In the genomic region with DNA sequence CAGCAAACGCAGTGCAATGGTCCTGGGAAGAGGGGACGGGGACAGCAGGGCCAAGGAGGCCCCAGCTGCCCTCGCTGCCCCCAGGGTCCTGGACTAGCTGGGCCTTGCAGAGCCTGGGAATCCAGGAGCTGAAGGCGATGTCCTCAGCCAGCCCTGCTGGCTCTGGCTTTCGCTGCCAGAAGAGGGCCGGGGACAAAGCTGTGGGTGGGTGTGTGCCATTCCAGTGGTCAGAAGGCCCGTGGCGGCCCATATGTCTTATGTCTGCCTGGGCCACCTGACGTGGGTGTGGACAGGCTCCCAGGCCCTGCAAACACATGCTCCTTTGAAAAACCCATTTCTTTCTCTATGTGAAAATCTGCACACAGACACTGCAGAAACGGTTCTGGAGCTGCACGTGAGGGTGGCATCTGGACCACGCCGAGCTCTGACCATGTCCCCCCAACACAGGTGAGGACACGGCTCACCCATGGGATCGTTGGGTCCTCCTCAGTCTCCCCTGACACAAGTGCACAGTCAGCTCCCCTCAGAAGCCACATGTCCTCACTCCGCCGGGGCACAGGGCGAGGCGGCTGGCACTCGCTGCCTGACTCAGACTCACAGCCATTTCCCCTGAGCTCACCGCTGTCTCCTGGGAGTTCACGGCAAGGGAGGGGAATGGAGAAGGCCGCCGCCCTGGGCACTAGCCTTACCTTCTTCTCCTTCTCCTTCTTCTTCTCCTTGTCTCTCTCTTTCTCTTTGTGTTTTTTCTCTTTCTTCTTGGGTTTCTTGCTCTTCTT, we compare ENCODE assay signal across 2 cellular contexts.
TF ChIP-seq lines count a peak whose summit lies in the region.

No MANE protein-coding gene starts in this region.

TF ChIP-seq in HEK293, 187 proteins besides CTCF, POLR2A, EP300 and RAD21:
- TF ChIP-seq ZNF16 (tag by site-specific recombination; IDR thresholded peaks at IDR 0.05; ENCODE audit: low read depth): no peak
- TF ChIP-seq KLF1 (tag by site-specific recombination; IDR thresholded peaks at IDR 0.05): peak; percentile 67
- TF ChIP-seq KLF17 (tag by site-specific recombination; IDR thresholded peaks at IDR 0.05): peak; percentile 82
- TF ChIP-seq ZNF600 (tag by site-specific recombination; IDR thresholded peaks at IDR 0.05): peak; percentile 47; the same call in 1 of the 2 replicates

TF ChIP-seq in GM12878, 131 proteins besides CTCF, POLR2A, EP300 and RAD21:
- TF ChIP-seq KLF5 (IDR thresholded peaks at IDR 0.05; ENCODE audit: partially characterized antibody) (no peak), PML (IDR thresholded peaks at IDR 0.05; ENCODE audit: low read length) (no peak), ZNF384 (IDR thresholded peaks at IDR 0.05; ENCODE audit: borderline replicate concordance, low read depth, low read length) (no peak), DPF2 (IDR thresholded peaks at IDR 0.05) (no peak), CREB1 (IDR thresholded peaks at IDR 0.05; ENCODE audit: low read depth) (no peak), JUNB (IDR thresholded peaks at IDR 0.05) (no peak), TBL1XR1 (IDR thresholded peaks at IDR 0.05; ENCODE audit: low read depth, low read length) (no peak), SPI1 (IDR thresholded peaks at IDR 0.05; ENCODE audit: borderline replicate concordance, insufficient read depth, low read depth, low read length) (no peak), NR2F1 (conservative IDR thresholded peaks at IDR 0.05) (no peak), CEBPB (IDR thresholded peaks at IDR 0.05; ENCODE audit: borderline replicate concordance in 1 of 2, low read depth in 2 of 2, low read length in 2 of 2) (no peak), PAX5 (IDR thresholded peaks at IDR 0.05; ENCODE audit: borderline replicate concordance, low read depth, low read length) (no peak), ETV6 (conservative IDR thresholded peaks at IDR 0.05 in 1 of 2, IDR thresholded peaks at IDR 0.05 in 1 of 2; ENCODE audit: borderline replicate concordance in 1 of 2, low read depth in 1 of 2) (no peak), ZNF207 (IDR thresholded peaks at IDR 0.05; ENCODE audit: borderline replicate concordance) (no peak), CBX3 (IDR thresholded peaks at IDR 0.05; ENCODE audit: borderline replicate concordance, low read depth) (no peak), IRF3 (IDR thresholded peaks at IDR 0.05) (no peak), BACH1 (IDR thresholded peaks at IDR 0.05; ENCODE audit: borderline replicate concordance) (no peak), POLR2AphosphoS2 (IDR thresholded peaks at IDR 0.05; ENCODE audit: low read depth, low read length) (no peak), FOXK2 (IDR thresholded peaks at IDR 0.05) (no peak)
- TF ChIP-seq, protein P1, sequence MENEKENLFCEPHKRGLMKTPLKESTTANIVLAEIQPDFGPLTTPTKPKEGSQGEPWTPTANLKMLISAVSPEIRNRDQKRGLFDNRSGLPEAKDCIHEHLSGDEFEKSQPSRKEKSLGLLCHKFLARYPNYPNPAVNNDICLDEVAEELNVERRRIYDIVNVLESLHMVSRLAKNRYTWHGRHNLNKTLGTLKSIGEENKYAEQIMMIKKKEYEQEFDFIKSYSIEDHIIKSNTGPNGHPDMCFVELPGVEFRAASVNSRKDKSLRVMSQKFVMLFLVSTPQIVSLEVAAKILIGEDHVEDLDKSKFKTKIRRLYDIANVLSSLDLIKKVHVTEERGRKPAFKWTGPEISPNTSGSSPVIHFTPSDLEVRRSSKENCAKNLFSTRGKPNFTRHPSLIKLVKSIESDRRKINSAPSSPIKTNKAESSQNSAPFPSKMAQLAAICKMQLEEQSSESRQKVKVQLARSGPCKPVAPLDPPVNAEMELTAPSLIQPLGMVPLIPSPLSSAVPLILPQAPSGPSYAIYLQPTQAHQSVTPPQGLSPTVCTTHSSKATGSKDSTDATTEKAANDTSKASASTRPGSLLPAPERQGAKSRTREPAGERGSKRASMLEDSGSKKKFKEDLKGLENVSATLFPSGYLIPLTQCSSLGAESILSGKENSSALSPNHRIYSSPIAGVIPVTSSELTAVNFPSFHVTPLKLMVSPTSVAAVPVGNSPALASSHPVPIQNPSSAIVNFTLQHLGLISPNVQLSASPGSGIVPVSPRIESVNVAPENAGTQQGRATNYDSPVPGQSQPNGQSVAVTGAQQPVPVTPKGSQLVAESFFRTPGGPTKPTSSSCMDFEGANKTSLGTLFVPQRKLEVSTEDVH (IDR thresholded peaks at IDR 0.05; ENCODE audit: low read depth, partially characterized antibody): no peak
- TF ChIP-seq, protein P2, sequence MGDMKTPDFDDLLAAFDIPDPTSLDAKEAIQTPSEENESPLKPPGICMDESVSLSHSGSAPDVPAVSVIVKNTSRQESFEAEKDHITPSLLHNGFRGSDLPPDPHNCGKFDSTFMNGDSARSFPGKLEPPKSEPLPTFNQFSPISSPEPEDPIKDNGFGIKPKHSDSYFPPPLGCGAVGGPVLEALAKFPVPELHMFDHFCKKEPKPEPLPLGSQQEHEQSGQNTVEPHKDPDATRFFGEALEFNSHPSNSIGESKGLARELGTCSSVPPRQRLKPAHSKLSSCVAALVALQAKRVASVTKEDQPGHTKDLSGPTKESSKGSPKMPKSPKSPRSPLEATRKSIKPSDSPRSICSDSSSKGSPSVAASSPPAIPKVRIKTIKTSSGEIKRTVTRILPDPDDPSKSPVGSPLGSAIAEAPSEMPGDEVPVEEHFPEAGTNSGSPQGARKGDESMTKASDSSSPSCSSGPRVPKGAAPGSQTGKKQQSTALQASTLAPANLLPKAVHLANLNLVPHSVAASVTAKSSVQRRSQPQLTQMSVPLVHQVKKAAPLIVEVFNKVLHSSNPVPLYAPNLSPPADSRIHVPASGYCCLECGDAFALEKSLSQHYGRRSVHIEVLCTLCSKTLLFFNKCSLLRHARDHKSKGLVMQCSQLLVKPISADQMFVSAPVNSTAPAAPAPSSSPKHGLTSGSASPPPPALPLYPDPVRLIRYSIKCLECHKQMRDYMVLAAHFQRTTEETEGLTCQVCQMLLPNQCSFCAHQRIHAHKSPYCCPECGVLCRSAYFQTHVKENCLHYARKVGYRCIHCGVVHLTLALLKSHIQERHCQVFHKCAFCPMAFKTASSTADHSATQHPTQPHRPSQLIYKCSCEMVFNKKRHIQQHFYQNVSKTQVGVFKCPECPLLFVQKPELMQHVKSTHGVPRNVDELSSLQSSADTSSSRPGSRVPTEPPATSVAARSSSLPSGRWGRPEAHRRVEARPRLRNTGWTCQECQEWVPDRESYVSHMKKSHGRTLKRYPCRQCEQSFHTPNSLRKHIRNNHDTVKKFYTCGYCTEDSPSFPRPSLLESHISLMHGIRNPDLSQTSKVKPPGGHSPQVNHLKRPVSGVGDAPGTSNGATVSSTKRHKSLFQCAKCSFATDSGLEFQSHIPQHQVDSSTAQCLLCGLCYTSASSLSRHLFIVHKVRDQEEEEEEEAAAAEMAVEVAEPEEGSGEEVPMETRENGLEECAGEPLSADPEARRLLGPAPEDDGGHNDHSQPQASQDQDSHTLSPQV (IDR thresholded peaks at IDR 0.05): no peak
